20 cellular contexts compared by ENCODE assay signal in genomic region chrX:26262121-26262523, GRCh38. TPM values are rescaled to one million over a fixed set of nuclear protein-coding genes. Genes with fewer than 3 reads are reported as not detected.
DNase-seq lines count a peak whose midpoint lies in the region; ATAC-seq and TF ChIP-seq lines count a peak whose summit lies in the region.
"Had no signal": no experiment of that assay in that cellular context is flagged by ENCODE, and none has a peak within 500 bp of the region (broad histone marks: within the 10 kb centered on the region; RNA-seq: fewer than 3 reads in every experiment).

No MANE protein-coding gene starts in this region.

- DNase-seq in heart left ventricle = peak in 1 of 5 donors; percentile 7
- DNase-seq in Right ventricle myocardium inferior (ENCODE audit: missing footprints) = no peak
- peak; percentile 68 for DNase-seq in choroid plexus epithelial cell (ENCODE audit: low read depth)
- DNase-seq in left ventricle myocardium superior = no peak
- peak; percentile 41 for DNase-seq in smooth muscle cell of the brain vasculature (ENCODE audit: low read depth, low spot score)
- DNase-seq in activated CD4-positive, alpha-beta T cell treated with anti-CD3 and anti-CD28 coated beads for 1 hour = no peak
- DNase-seq in NCI-H2081 treated with DMSO at 0.1 percent for 48 hours (lab: John Stamatoyannopoulos, UW) = no peak
- DNase-seq: activated T-cell treated with anti-CD3 and anti-CD28 coated beads, Interleukin-2, amount 50 U/mL, for 72 hours; CD4-positive, CD25-positive, alpha-beta regulatory T cell; NCI-H1436 treated with DMSO at 0.1 percent for 48 hours; sigmoid colon; stimulated activated CD4-positive, alpha-beta T cell treated with anti-CD3 and anti-CD28 coated beads, Interleukin-4, amount 100 ng/mL, for 24 hours; thyroid gland had no signal

- no peaks in the 10 kb centered on the region for H3K9me3 ChIP-seq in heart left ventricle
- H3K9me3 ChIP-seq: esophagus muscularis mucosa, sigmoid colon, thyroid gland had no signal

- intact Hi-C loops in heart left ventricle (cut with DNase I) (no loop called here), Right ventricle myocardium inferior (cut with DNase I) (no loop called here), left ventricle myocardium superior (cut with micrococcal nuclease) (no loop called here)

- peak overlapping the region in 7 of 12 donors; percentile 9 to 63 (median 39) for H3K27ac ChIP-seq in heart left ventricle
- H3K27ac ChIP-seq: coronary artery, esophagus muscularis mucosa, sigmoid colon, SK-N-MC, thyroid gland had no signal

- no peak for TF ChIP-seq POLR2A in heart left ventricle (IDR thresholded peaks at IDR 0.05)

- no peaks in the 10 kb centered on the region for H3K36me3 ChIP-seq in heart left ventricle
- H3K36me3 ChIP-seq: esophagus muscularis mucosa, sigmoid colon, thyroid gland had no signal

- no peak for TF ChIP-seq CTCF in heart left ventricle (IDR thresholded peaks at IDR 0.05)
- TF ChIP-seq CTCF in choroid plexus epithelial cell (conservative IDR thresholded peaks at IDR 0.05; ENCODE audit: low read depth, low read length) = no peak

- 46 to 57% (median 51%) methylated on average over 5 of the region's 5 CpGs for WGBS in heart left ventricle, 4 donors

- no peaks in the 10 kb centered on the region for H3K4me1 ChIP-seq in heart left ventricle
- H3K4me1 ChIP-seq: esophagus muscularis mucosa, sigmoid colon, thyroid gland had no signal

- peak; percentile 42 to 93 (median 66) for ATAC-seq in heart left ventricle
- no peak for ATAC-seq in Right ventricle myocardium inferior
- ATAC-seq in left ventricle myocardium superior = peak; percentile 50
- ATAC-seq in GM21526 (IDR thresholded peaks at IDR 0.05; ENCODE audit: low FRiP score, unreplicated experiment) = no peak
- ATAC-seq: activated T-cell treated with anti-CD3 and anti-CD28 coated beads, Interleukin-2, amount 50 U/mL, for 72 hours had no signal

- H3K4me3 ChIP-seq in heart left ventricle (no peak overlapping the region), choroid plexus epithelial cell (ENCODE audit: low read depth, low read length) (no peak overlapping the region)
- H3K4me3 ChIP-seq: coronary artery, esophagus muscularis mucosa, sigmoid colon, SK-N-MC, thyroid gland had no signal

- H3K27me3 ChIP-seq in heart left ventricle = no peaks in the 10 kb centered on the region
- H3K27me3 ChIP-seq: esophagus muscularis mucosa, sigmoid colon, thyroid gland had no signal

RNA-seq across cellular contexts. Expression of gene MAGEB5, which starts 46.2 kb away (rescaled TPM):
- total RNA-seq in heart left ventricle (not detected), Right ventricle myocardium inferior (not detected), left ventricle myocardium superior (not detected)
- not detected for polyA plus RNA-seq in heart left ventricle
- total RNA-seq: activated T-cell treated with anti-CD3 and anti-CD28 coated beads, Interleukin-2, amount 50 U/mL, for 72 hours; CD4-positive, CD25-positive, alpha-beta regulatory T cell; Daoy; esophagus muscularis mucosa; mesenteric fat pad; neural crest cell; sigmoid colon; thyroid gland had no signal
- polyA plus RNA-seq: CD4-positive, CD25-positive, alpha-beta regulatory T cell; sigmoid colon had no signal

Comparison
In these comparisons a context has a peak if more than half of its experiments do, and no peak if none do; other contexts are left out.
1. ATAC-seq: peak in heart left ventricle (4 of 4) and left ventricle myocardium superior (single experiment); none in Right ventricle myocardium inferior (single experiment) and GM21526 (single experiment).
2. DNase-seq: peak in choroid plexus epithelial cell (single experiment) and smooth muscle cell of the brain vasculature (single experiment); none in Right ventricle myocardium inferior (single experiment), left ventricle myocardium superior (single experiment), activated CD4-positive, alpha-beta T cell treated with anti-CD3 and anti-CD28 coated beads for 1 hour (single experiment) and NCI-H2081 treated with DMSO at 0.1 percent for 48 hours (single experiment).